In the genomic region with DNA sequence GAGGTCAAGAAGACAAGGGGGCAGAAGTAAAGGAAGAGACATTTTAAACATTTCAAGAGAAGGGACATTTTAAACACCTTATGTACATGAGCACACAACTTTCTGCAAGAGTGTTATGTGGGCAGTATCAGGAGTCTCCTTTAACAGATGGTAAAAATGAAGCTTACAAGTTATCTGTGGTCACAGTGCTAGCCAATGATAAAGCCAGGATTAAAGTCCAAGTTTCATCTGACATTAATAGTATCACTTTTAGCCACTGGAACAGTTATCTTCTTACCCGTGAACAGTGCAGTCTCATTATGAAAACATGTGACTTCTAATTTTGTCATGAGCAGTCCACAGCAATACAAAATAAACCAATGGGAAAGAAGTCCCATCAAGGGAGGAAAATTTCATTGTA, we compare ENCODE assay signal across 1 cellular context.
A peak's percentile ranks its signal among the peaks of the same experiment; 100 is the strongest.
TF ChIP-seq lines count a peak whose summit lies in the region.

No MANE protein-coding gene starts in this region.

TF ChIP-seq in GM12878, 131 proteins besides CTCF, POLR2A, EP300 and RAD21:
- TF ChIP-seq YBX1 (IDR thresholded peaks at IDR 0.05) (no peak), MTA2 (IDR thresholded peaks at IDR 0.05; ENCODE audit: low read depth) (peak; percentile 36; the same call in 1 of the 2 replicates), SMAD1 (IDR thresholded peaks at IDR 0.05; ENCODE audit: low read depth, partially characterized antibody) (no peak), NR2C2 (IDR thresholded peaks at IDR 0.05; ENCODE audit: borderline replicate concordance, control insufficient read depth, insufficient read length, low read depth) (no peak), MXI1 (IDR thresholded peaks at IDR 0.05; ENCODE audit: low read depth, low read length) (no peak), SP1 (IDR thresholded peaks at IDR 0.05; ENCODE audit: low read depth, low read length) (no peak), MEF2B (IDR thresholded peaks at IDR 0.05; ENCODE audit: partially characterized antibody, poor library complexity, severe bottlenecking) (peak; percentile 14), ASH2L (IDR thresholded peaks at IDR 0.05; ENCODE audit: borderline replicate concordance, low read depth) (no peak), RAD51 (IDR thresholded peaks at IDR 0.05) (peak; percentile 27; the same call in 1 of the 2 replicates), USF2 (IDR thresholded peaks at IDR 0.05; ENCODE audit: borderline replicate concordance, low read depth, low read length) (no peak), ZNF622 (IDR thresholded peaks at IDR 0.05) (no peak), KDM1A (IDR thresholded peaks at IDR 0.05; ENCODE audit: borderline replicate concordance) (no peak), TCF12 (IDR thresholded peaks at IDR 0.05; ENCODE audit: low read depth, low read length) (no peak), ATF7 (IDR thresholded peaks at IDR 0.05; ENCODE audit: low read depth) (no peak), BACH1 (IDR thresholded peaks at IDR 0.05; ENCODE audit: borderline replicate concordance) (no peak), BMI1 (IDR thresholded peaks at IDR 0.05; ENCODE audit: borderline replicate concordance) (no peak), NR2C1 (IDR thresholded peaks at IDR 0.05) (no peak), ZNF384 (IDR thresholded peaks at IDR 0.05; ENCODE audit: borderline replicate concordance, low read depth, low read length) (no peak), IKZF1 (conservative IDR thresholded peaks at IDR 0.05) (0 out of 2 replicates have a peak, but pooled peaks have one; percentile 15), ZNF687 (IDR thresholded peaks at IDR 0.05) (0 out of 2 replicates have a peak, but pooled peaks have one; percentile 19), SIN3A (IDR thresholded peaks at IDR 0.05; ENCODE audit: low read depth, low read length) (no peak), IKZF2 (IDR thresholded peaks at IDR 0.05) (no peak), YY1 (IDR thresholded peaks at IDR 0.05; ENCODE audit: low read depth, low read length) (no peak)
- TF ChIP-seq, protein P1, sequence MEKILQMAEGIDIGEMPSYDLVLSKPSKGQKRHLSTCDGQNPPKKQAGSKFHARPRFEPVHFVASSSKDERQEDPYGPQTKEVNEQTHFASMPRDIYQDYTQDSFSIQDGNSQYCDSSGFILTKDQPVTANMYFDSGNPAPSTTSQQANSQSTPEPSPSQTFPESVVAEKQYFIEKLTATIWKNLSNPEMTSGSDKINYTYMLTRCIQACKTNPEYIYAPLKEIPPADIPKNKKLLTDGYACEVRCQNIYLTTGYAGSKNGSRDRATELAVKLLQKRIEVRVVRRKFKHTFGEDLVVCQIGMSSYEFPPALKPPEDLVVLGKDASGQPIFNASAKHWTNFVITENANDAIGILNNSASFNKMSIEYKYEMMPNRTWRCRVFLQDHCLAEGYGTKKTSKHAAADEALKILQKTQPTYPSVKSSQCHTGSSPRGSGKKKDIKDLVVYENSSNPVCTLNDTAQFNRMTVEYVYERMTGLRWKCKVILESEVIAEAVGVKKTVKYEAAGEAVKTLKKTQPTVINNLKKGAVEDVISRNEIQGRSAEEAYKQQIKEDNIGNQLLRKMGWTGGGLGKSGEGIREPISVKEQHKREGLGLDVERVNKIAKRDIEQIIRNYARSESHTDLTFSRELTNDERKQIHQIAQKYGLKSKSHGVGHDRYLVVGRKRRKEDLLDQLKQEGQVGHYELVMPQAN (conservative IDR thresholded peaks at IDR 0.05), result no peak
- TF ChIP-seq, protein P2, sequence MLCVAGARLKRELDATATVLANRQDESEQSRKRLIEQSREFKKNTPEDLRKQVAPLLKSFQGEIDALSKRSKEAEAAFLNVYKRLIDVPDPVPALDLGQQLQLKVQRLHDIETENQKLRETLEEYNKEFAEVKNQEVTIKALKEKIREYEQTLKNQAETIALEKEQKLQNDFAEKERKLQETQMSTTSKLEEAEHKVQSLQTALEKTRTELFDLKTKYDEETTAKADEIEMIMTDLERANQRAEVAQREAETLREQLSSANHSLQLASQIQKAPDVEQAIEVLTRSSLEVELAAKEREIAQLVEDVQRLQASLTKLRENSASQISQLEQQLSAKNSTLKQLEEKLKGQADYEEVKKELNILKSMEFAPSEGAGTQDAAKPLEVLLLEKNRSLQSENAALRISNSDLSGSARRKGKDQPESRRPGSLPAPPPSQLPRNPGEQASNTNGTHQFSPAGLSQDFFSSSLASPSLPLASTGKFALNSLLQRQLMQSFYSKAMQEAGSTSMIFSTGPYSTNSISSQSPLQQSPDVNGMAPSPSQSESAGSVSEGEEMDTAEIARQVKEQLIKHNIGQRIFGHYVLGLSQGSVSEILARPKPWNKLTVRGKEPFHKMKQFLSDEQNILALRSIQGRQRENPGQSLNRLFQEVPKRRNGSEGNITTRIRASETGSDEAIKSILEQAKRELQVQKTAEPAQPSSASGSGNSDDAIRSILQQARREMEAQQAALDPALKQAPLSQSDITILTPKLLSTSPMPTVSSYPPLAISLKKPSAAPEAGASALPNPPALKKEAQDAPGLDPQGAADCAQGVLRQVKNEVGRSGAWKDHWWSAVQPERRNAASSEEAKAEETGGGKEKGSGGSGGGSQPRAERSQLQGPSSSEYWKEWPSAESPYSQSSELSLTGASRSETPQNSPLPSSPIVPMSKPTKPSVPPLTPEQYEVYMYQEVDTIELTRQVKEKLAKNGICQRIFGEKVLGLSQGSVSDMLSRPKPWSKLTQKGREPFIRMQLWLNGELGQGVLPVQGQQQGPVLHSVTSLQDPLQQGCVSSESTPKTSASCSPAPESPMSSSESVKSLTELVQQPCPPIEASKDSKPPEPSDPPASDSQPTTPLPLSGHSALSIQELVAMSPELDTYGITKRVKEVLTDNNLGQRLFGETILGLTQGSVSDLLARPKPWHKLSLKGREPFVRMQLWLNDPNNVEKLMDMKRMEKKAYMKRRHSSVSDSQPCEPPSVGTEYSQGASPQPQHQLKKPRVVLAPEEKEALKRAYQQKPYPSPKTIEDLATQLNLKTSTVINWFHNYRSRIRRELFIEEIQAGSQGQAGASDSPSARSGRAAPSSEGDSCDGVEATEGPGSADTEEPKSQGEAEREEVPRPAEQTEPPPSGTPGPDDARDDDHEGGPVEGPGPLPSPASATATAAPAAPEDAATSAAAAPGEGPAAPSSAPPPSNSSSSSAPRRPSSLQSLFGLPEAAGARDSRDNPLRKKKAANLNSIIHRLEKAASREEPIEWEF (IDR thresholded peaks at IDR 0.05; ENCODE audit: insufficient replicate concordance, low read depth, low read length), result no peak
